ENCODE assay signal across 8 cellular contexts in genomic region chr4:129641179-129641578, GRCh38.
A peak's percentile ranks its signal among the peaks of the same experiment; 100 is the strongest.
DNase-seq lines count a peak whose midpoint lies in the region; ATAC-seq and TF ChIP-seq lines count a peak whose summit lies in the region.

No MANE protein-coding gene starts in this region.

- no peaks in the 10 kb centered on the region for H3K36me3 Mint-ChIP-seq in T-helper 2 cell treated with Interferon-gamma antibody and Interleukin-4, amounts not matched to agents 5 μg/mL and 100 μg/mL, for 36 hours (ENCODE audit: low read depth)

- H3K27ac Mint-ChIP-seq in T-helper 2 cell treated with Interferon-gamma antibody and Interleukin-4, amounts not matched to agents 5 μg/mL and 100 μg/mL, for 36 hours = no peak overlapping the region

- 7 to 10% methylated on average over 5 of the region's 5 CpGs for WGBS in GM23248 (ENCODE audit: low coverage in 1 of 2, low lambda C conversion rate in 2 of 2, missing lambda C conversion rate in 2 of 2), 2 experiments

- no peaks in the 10 kb centered on the region for H3K9me3 Mint-ChIP-seq in T-helper 2 cell treated with Interferon-gamma antibody and Interleukin-4, amounts not matched to agents 5 μg/mL and 100 μg/mL, for 36 hours

- H3K4me1 ChIP-seq in GM23248 (ENCODE audit: insufficient read depth) = no peaks in the 10 kb centered on the region

- no peak overlapping the region for H3K4me3 Mint-ChIP-seq in T-helper 2 cell treated with Interferon-gamma antibody and Interleukin-4, amounts not matched to agents 5 μg/mL and 100 μg/mL, for 36 hours

- no peaks in the 10 kb centered on the region for H3K9me2 ChIP-seq in GM23248 (ENCODE audit: insufficient read depth)

- no peak overlapping the region for H3K4me3 ChIP-seq in GM23248
- H3K4me3 ChIP-seq in choroid plexus epithelial cell (ENCODE audit: low read depth, low read length) = no peak overlapping the region

- H3K4me2 ChIP-seq in GM23248 (ENCODE audit: unreplicated experiment) = no peak overlapping the region

- DNase-seq in NCI-H146 (lab: John Stamatoyannopoulos, UW) (peak; percentile 4), NCI-H146 treated with DMSO at 0.1 percent for 48 hours (lab: John Stamatoyannopoulos, UW; ENCODE audit: unreplicated experiment) (no peak), GM23248 (peak; percentile 51), LHCN-M2 (ENCODE audit: low read depth) (peak; percentile 15), choroid plexus epithelial cell (ENCODE audit: low read depth) (peak; percentile 77), lung microvascular endothelial cell (ENCODE audit: low read depth in 2 of 2) (peak; percentile 68 to 69)
- peak; percentile 5 for DNase-seq in T-helper 2 cell treated with Interferon-gamma antibody and Interleukin-4, amounts not matched to agents 5 μg/mL and 100 μg/mL, for 36 hours (ENCODE audit: low spot score)
- DNase-seq in stimulated activated naive CD8-positive, alpha-beta T cell treated with anti-CD3 and anti-CD28 coated beads, Interleukin-15, Interleukin-2, amounts not matched to agents 100 U/mL and 50 U/mL, for 24 hours = peak; percentile 46

- ATAC-seq in stimulated activated naive CD8-positive, alpha-beta T cell treated with anti-CD3 and anti-CD28 coated beads, Interleukin-15, Interleukin-2, amounts not matched to agents 100 U/mL and 50 U/mL, for 24 hours = no peak

- no peaks in the 10 kb centered on the region for H3K9me3 ChIP-seq in GM23248 (ENCODE audit: low read depth)

- in situ Hi-C loops in GM23248 (cut with MboI) = no loop called here

- H3K9ac ChIP-seq in GM23248 = no peak overlapping the region

- H3K27me3 Mint-ChIP-seq in T-helper 2 cell treated with Interferon-gamma antibody and Interleukin-4, amounts not matched to agents 5 μg/mL and 100 μg/mL, for 36 hours (ENCODE audit: low read depth) = no peaks in the 10 kb centered on the region

- no peaks in the 10 kb centered on the region for H3K27me3 ChIP-seq in GM23248 (replicated peaks; ENCODE audit: insufficient read depth)

- no peak overlapping the region for H3K27ac ChIP-seq in GM23248

- no peaks in the 10 kb centered on the region for H3K36me3 ChIP-seq in GM23248 (ENCODE audit: low read depth)

- no peaks in the 10 kb centered on the region for H3K79me2 ChIP-seq in GM23248 (ENCODE audit: insufficient read depth)

- TF ChIP-seq CTCF in choroid plexus epithelial cell (conservative IDR thresholded peaks at IDR 0.05; ENCODE audit: low read depth, low read length) = peak; percentile 85

- H2AFZ ChIP-seq in GM23248 = peak overlapping the region; percentile 57

- no peaks in the 10 kb centered on the region for H3K4me1 Mint-ChIP-seq in T-helper 2 cell treated with Interferon-gamma antibody and Interleukin-4, amounts not matched to agents 5 μg/mL and 100 μg/mL, for 36 hours (ENCODE audit: low read depth)

- H4K20me1 ChIP-seq in GM23248 (ENCODE audit: insufficient read depth) = no peaks in the 10 kb centered on the region

- no peaks in the 10 kb centered on the region for H3F3A ChIP-seq in GM23248 (ENCODE audit: insufficient read depth)
